Comparison of ENCODE assay signal across 11 cellular contexts in the genomic region with DNA sequence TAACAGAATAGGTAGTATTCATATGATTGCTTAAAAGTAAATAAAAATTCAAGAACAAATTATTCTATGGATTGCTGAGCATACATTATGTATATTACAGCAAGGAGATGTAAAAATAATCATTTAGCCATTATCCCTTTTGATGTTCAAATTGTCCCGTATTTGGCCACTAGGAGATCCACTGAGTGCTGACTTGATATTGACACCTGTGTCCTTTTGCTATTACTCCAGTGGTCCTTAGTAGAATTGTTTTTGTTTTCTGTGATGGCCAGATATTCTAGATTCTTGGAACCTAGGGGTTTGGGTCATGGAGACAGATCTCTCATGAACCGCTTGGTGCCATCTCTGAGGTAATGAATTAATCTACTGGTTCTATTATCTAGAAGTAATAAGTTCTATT. TPM values are rescaled to one million over a fixed set of nuclear protein-coding genes. Genes with fewer than 3 reads are reported as not detected.
DNase-seq lines count a peak whose midpoint lies in the region; ATAC-seq and TF ChIP-seq lines count a peak whose summit lies in the region.
"Had no signal": no experiment of that assay in that cellular context is flagged by ENCODE, and none has a peak within 500 bp of the region (broad histone marks: within the 10 kb centered on the region; RNA-seq: fewer than 3 reads in every experiment).

No MANE protein-coding gene starts in this region.

- no peaks in the 10 kb centered on the region for H3K27me3 ChIP-seq in DND-41 (ENCODE audit: insufficient read depth, low read length, poor library complexity)

- DNase-seq in DND-41, result no peak
- no peak for DNase-seq in choroid plexus epithelial cell (ENCODE audit: low read depth)
- DNase-seq in nephron progenitor cell, result no peak
- DNase-seq in GDM1 (lab: John Stamatoyannopoulos, UW), result no peak
- DNase-seq in activated CD4-positive, alpha-beta T cell treated with anti-CD3 and anti-CD28 coated beads for 36 hours, result no peak
- DNase-seq: NCI-H774 had no signal

- no peak overlapping the region for H3K9ac ChIP-seq in DND-41 (ENCODE audit: low read depth, low read length)

- no peak overlapping the region for H3K4me2 ChIP-seq in DND-41 (ENCODE audit: insufficient read depth, low read length)

- no peaks in the 10 kb centered on the region for H3K27me3 Mint-ChIP-seq in nephron progenitor cell (ENCODE audit: low read depth, poor library complexity)
- H3K27me3 Mint-ChIP-seq in activated CD4-positive, alpha-beta T cell treated with anti-CD3 and anti-CD28 coated beads for 36 hours, result no peaks in the 10 kb centered on the region
- H3K27me3 Mint-ChIP-seq: natural killer cell treated with Interleukin-12 subunit alpha and Interleukin-12 subunit beta and Interleukin-15 and Interleukin-18, amount 100 ng/mL, for 72 hours had no signal

- H3K79me2 ChIP-seq in DND-41 (ENCODE audit: insufficient read depth, low read length), result peaks cover 16% of the 10 kb centered on the region

- no peak overlapping the region for H3K27ac ChIP-seq in DND-41 (ENCODE audit: low read length)

- peaks cover 4% of the 10 kb centered on the region; the same call in 1 of the 2 replicates for H4K20me1 ChIP-seq in DND-41 (ENCODE audit: insufficient read depth, low read length)

- ATAC-seq in DND-41 (ENCODE audit: insufficient read depth, low read depth) (peak; percentile 60; the same call in 1 of the 3 replicates), HG02938 (IDR thresholded peaks at IDR 0.05; ENCODE audit: unreplicated experiment) (no peak), GM21576 (IDR thresholded peaks at IDR 0.05; ENCODE audit: unreplicated experiment) (no peak)
- no peak for ATAC-seq in activated CD4-positive, alpha-beta T cell treated with anti-CD3 and anti-CD28 coated beads for 36 hours
- ATAC-seq: activated CD4-positive, CD25-positive, alpha-beta regulatory T cell treated with anti-CD3 and anti-CD28 coated beads, Interleukin-2, amount 50 U/mL, for 24 hours; natural killer cell treated with Interleukin-12 subunit alpha and Interleukin-12 subunit beta and Interleukin-15 and Interleukin-18, amount 100 ng/mL, for 72 hours had no signal

- POLR2A ChIA-PET in activated CD4-positive, alpha-beta T cell treated with anti-CD3 and anti-CD28 coated beads for 36 hours (lab: Charles Lee), result interaction anchor here (0.6 kb wide), 1 partner anchor 17 kb away, joined by 3 read pairs; no protein-coding TSS in a partner anchor

- no peaks in the 10 kb centered on the region for H3K4me1 Mint-ChIP-seq in nephron progenitor cell
- H3K4me1 Mint-ChIP-seq in activated CD4-positive, alpha-beta T cell treated with anti-CD3 and anti-CD28 coated beads for 36 hours, result no peaks in the 10 kb centered on the region

- no peak overlapping the region for H2AFZ ChIP-seq in DND-41 (ENCODE audit: low read depth, low read length)

- TF ChIP-seq CTCF in DND-41 (IDR thresholded peaks at IDR 0.05; ENCODE audit: borderline replicate concordance, extremely low read depth, low read length, poor library complexity, severe bottlenecking) (peak; percentile 47), LNCAP (IDR thresholded peaks at IDR 0.05) (peak; percentile 16; the same call in 1 of the 2 replicates), choroid plexus epithelial cell (conservative IDR thresholded peaks at IDR 0.05; ENCODE audit: low read depth, low read length) (peak; percentile 36), nephron progenitor cell (IDR thresholded peaks at IDR 0.05) (peak; percentile 32)

- no peaks in the 10 kb centered on the region for H3K9me3 ChIP-seq in DND-41 (ENCODE audit: insufficient read depth, low read length, severe bottlenecking)

- no peak overlapping the region for H3K4me3 Mint-ChIP-seq in nephron progenitor cell
- H3K4me3 Mint-ChIP-seq in activated CD4-positive, alpha-beta T cell treated with anti-CD3 and anti-CD28 coated beads for 36 hours, result no peak overlapping the region
- H3K4me3 Mint-ChIP-seq: natural killer cell treated with Interleukin-12 subunit alpha and Interleukin-12 subunit beta and Interleukin-15 and Interleukin-18, amount 100 ng/mL, for 72 hours had no signal

- H3K4me3 ChIP-seq in DND-41 (ENCODE audit: low read depth in 1 of 2, low read length in 2 of 2), result no peak overlapping the region
- H3K4me3 ChIP-seq in choroid plexus epithelial cell (ENCODE audit: low read depth, low read length), result no peak overlapping the region

- no peaks in the 10 kb centered on the region for H3K4me1 ChIP-seq in DND-41 (ENCODE audit: insufficient read depth, low read length)

- H3K36me3 ChIP-seq in DND-41 (ENCODE audit: insufficient read depth, low read length), result peaks cover 69% of the 10 kb centered on the region

- no peak overlapping the region for H3K27ac Mint-ChIP-seq in nephron progenitor cell
- H3K27ac Mint-ChIP-seq in activated CD4-positive, alpha-beta T cell treated with anti-CD3 and anti-CD28 coated beads for 36 hours, result no peak overlapping the region
- H3K27ac Mint-ChIP-seq: natural killer cell treated with Interleukin-12 subunit alpha and Interleukin-12 subunit beta and Interleukin-15 and Interleukin-18, amount 100 ng/mL, for 72 hours had no signal

- peaks cover 39% of the 10 kb centered on the region for H3K36me3 Mint-ChIP-seq in nephron progenitor cell (ENCODE audit: low read depth)
- H3K36me3 Mint-ChIP-seq in activated CD4-positive, alpha-beta T cell treated with anti-CD3 and anti-CD28 coated beads for 36 hours (ENCODE audit: low read depth), result peaks cover 42% of the 10 kb centered on the region

- intact Hi-C loops in activated CD4-positive, alpha-beta T cell treated with anti-CD3 and anti-CD28 coated beads for 36 hours (cut with DNase I, micrococcal nuclease), result no loop called here

- H3K9me3 Mint-ChIP-seq in nephron progenitor cell, result no peaks in the 10 kb centered on the region
- H3K9me3 Mint-ChIP-seq in activated CD4-positive, alpha-beta T cell treated with anti-CD3 and anti-CD28 coated beads for 36 hours (ENCODE audit: low read depth), result no peaks in the 10 kb centered on the region
- H3K9me3 Mint-ChIP-seq: natural killer cell treated with Interleukin-12 subunit alpha and Interleukin-12 subunit beta and Interleukin-15 and Interleukin-18, amount 100 ng/mL, for 72 hours had no signal

- CTCF ChIA-PET in activated CD4-positive, alpha-beta T cell treated with anti-CD3 and anti-CD28 coated beads for 36 hours (lab: Charles Lee), result interaction anchor here (1.3 to 1.6 kb wide), 2 partner anchors 47 to 127 kb away, joined by 4 read pairs; partner anchors contain the start of gene TXNDC16

RNA-seq across cellular contexts. Expression of gene ERO1A, which starts 16.8 kb away (rescaled TPM):
- total RNA-seq in activated CD4-positive, alpha-beta T cell treated with anti-CD3 and anti-CD28 coated beads for 36 hours, result 100 to 1,000 TPM; 120 to 165 TPM

RNA-seq across cellular contexts. Expression of gene PSMC6, which starts 28.4 kb away (rescaled TPM):
- 100 to 1,000 TPM in 1 of 2 experiments, 10 to 100 TPM in 1; 87.0 to 121 TPM for total RNA-seq in activated CD4-positive, alpha-beta T cell treated with anti-CD3 and anti-CD28 coated beads for 36 hours

RNA-seq across cellular contexts. Expression of gene STYX, which starts 51.4 kb away (rescaled TPM):
- total RNA-seq in activated CD4-positive, alpha-beta T cell treated with anti-CD3 and anti-CD28 coated beads for 36 hours, result 10 to 100 TPM; 13.1 to 13.3 TPM
